In genomic region chr10:94485094-94485493, GRCh38 we compare ENCODE assay signal across 25 cellular contexts.
"Had no signal": no experiment of that assay in that cellular context is flagged by ENCODE, and none has a peak within 500 bp of the region (broad histone marks: within the 10 kb centered on the region; RNA-seq: fewer than 3 reads in every experiment).

No MANE protein-coding gene starts in this region.

- H3K27me3 ChIP-seq: hepatocyte, ovary, sigmoid colon, spleen, suprapubic skin, tibial artery, upper lobe of right lung had no signal

- ATAC-seq: mucosa of descending colon; naive thymus-derived CD4-positive, alpha-beta T cell; natural killer cell treated with Interleukin-12 subunit alpha and Interleukin-12 subunit beta and Interleukin-15 and Interleukin-18, amount 100 ng/mL, for 72 hours; right cardiac atrium; stimulated activated effector memory CD8-positive, alpha-beta T cell treated with anti-CD3 and anti-CD28 coated beads, Interleukin-12 subunit alpha, Interleukin-12 subunit beta, amount 100 ng/mL, for 72 hours; upper lobe of right lung had no signal

- H3K4me2 ChIP-seq: hepatocyte had no signal

- H3K4me1 ChIP-seq: prostate gland, spleen, suprapubic skin, tibial artery, upper lobe of right lung had no signal

- H2AFZ ChIP-seq: hepatocyte had no signal

- DNase-seq: islet precursor cell; left ventricle myocardium inferior; midbrain; mucosa of descending colon; naive thymus-derived CD4-positive, alpha-beta T cell; ovary; posterior cingulate gyrus; retina; right cardiac atrium; sigmoid colon; small intestine; spleen; stimulated activated CD4-positive, alpha-beta T cell treated with anti-CD3 and anti-CD28 coated beads, Interleukin-4, amount 100 ng/mL, for 24 hours; stimulated activated naive CD4-positive, alpha-beta T cell; tibial artery; trophoblast cell; upper lobe of right lung had no signal

- H3K4me3 ChIP-seq: hepatocyte, left ventricle myocardium inferior, lung, mucosa of descending colon, ovary, prostate gland, sigmoid colon, spleen, suprapubic skin, thoracic aorta, tibial artery, upper lobe of right lung had no signal

- H3K36me3 ChIP-seq: ovary, prostate gland, sigmoid colon, suprapubic skin, upper lobe of right lung had no signal

- H3K9me3 ChIP-seq: ovary, prostate gland, suprapubic skin had no signal

- FAIRE-seq: small intestine, urothelium cell line had no signal

- H3K27ac ChIP-seq: hepatocyte, left ventricle myocardium inferior, ovary, prostate gland, sigmoid colon, spleen, suprapubic skin, thoracic aorta, tibial artery, upper lobe of right lung had no signal
